Comparison of ENCODE assay signal across 8 cellular contexts in the genomic region with DNA sequence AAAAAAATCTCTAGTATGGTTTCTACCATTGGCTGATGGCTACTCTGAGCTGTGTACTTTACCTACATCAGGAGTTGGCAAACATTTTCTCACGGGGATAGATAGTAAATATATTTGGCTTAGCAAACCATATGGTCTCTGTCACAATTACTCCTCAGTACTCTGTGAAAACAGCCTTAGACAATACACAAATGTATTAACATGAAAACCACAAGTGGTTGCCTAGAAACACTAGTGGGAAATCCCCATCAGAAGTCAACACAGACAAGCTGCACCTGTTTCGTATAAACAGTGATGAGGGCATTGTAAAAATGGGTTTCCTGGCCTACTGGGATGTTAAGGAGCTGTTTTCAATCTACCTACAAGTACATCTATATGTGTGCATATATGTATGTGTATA.
DNase-seq lines count a peak whose midpoint lies in the region; ATAC-seq and TF ChIP-seq lines count a peak whose summit lies in the region.

No MANE protein-coding gene starts in this region.

- H3K4me3 ChIP-seq in prostate gland, result no peak overlapping the region

- 39% methylated on average over 2 of the region's 2 CpGs for WGBS in prostate gland

- intact Hi-C loops in left colon (cut with DNase I, micrococcal nuclease) (no loop called here), posterior cingulate gyrus (cut with DNase I) (no loop called here), prostate gland (cut with DNase I) (no loop called here)
- intact Hi-C loops in activated CD4-positive, alpha-beta T cell treated with anti-CD3 and anti-CD28 coated beads for 36 hours (cut with DNase I, micrococcal nuclease), result no loop called here

- H3K4me1 Mint-ChIP-seq in activated CD4-positive, alpha-beta T cell treated with anti-CD3 and anti-CD28 coated beads for 36 hours, result no peaks in the 10 kb centered on the region

- POLR2A ChIA-PET in activated CD4-positive, alpha-beta T cell treated with anti-CD3 and anti-CD28 coated beads for 36 hours (lab: Charles Lee), result no interaction called here

- TF ChIP-seq POLR2A in prostate gland (IDR thresholded peaks at IDR 0.05), result no peak

- H3K27me3 Mint-ChIP-seq in activated CD4-positive, alpha-beta T cell treated with anti-CD3 and anti-CD28 coated beads for 36 hours, result no peaks in the 10 kb centered on the region

- no peaks in the 10 kb centered on the region for H3K27me3 ChIP-seq in prostate gland (replicated peaks; ENCODE audit: insufficient read depth)

- peak; percentile 100 for ATAC-seq in GM19025 (IDR thresholded peaks at IDR 0.05; ENCODE audit: low read depth, unreplicated experiment)
- ATAC-seq in HG03060 (IDR thresholded peaks at IDR 0.05; ENCODE audit: low read depth, unreplicated experiment), result peak; percentile 100
- peak; percentile 83 for ATAC-seq in left colon
- ATAC-seq in activated CD4-positive, alpha-beta T cell treated with anti-CD3 and anti-CD28 coated beads for 36 hours, result no peak

- no peak overlapping the region for H3K27ac Mint-ChIP-seq in activated CD4-positive, alpha-beta T cell treated with anti-CD3 and anti-CD28 coated beads for 36 hours

- no peak overlapping the region for H3K4me3 Mint-ChIP-seq in activated CD4-positive, alpha-beta T cell treated with anti-CD3 and anti-CD28 coated beads for 36 hours

- CTCF ChIA-PET in activated CD4-positive, alpha-beta T cell treated with anti-CD3 and anti-CD28 coated beads for 36 hours (lab: Charles Lee), result no interaction called here

- H3K9me3 Mint-ChIP-seq in activated CD4-positive, alpha-beta T cell treated with anti-CD3 and anti-CD28 coated beads for 36 hours (ENCODE audit: low read depth), result no peaks in the 10 kb centered on the region

- no peaks in the 10 kb centered on the region for H3K4me1 ChIP-seq in prostate gland (replicated peaks)

- TF ChIP-seq CTCF in prostate gland (IDR thresholded peaks at IDR 0.05), result no peak

- no peaks in the 10 kb centered on the region for H3K36me3 Mint-ChIP-seq in activated CD4-positive, alpha-beta T cell treated with anti-CD3 and anti-CD28 coated beads for 36 hours (ENCODE audit: low read depth)

- H3K9me3 ChIP-seq in prostate gland, result no peaks in the 10 kb centered on the region

- no peaks in the 10 kb centered on the region for H3K36me3 ChIP-seq in prostate gland

- no peak overlapping the region for H3K27ac ChIP-seq in prostate gland

- DNase-seq in NCI-H2227 (lab: John Stamatoyannopoulos, UW; ENCODE audit: unreplicated experiment) (peak; percentile 73), left colon (no peak), posterior cingulate gyrus (no peak), prostate gland (ENCODE audit: low spot score) (no peak), HUDEP-2 (lab: John Stamatoyannopoulos, UW; ENCODE audit: unreplicated experiment in 76 of 76) (no peak)
- DNase-seq in activated CD4-positive, alpha-beta T cell treated with anti-CD3 and anti-CD28 coated beads for 36 hours, result no peak
